Comparison of ENCODE assay signal across 13 cellular contexts in genomic region chr4:148311493-148311892, GRCh38.
DNase-seq lines count a peak whose midpoint lies in the region; ATAC-seq and TF ChIP-seq lines count a peak whose summit lies in the region.
"Had no signal": no experiment of that assay in that cellular context is flagged by ENCODE, and none has a peak within 500 bp of the region (broad histone marks: within the 10 kb centered on the region; RNA-seq: fewer than 3 reads in every experiment).

No MANE protein-coding gene starts in this region.

- H3K27ac ChIP-seq in PC-3 (ENCODE audit: low read length) (no peak overlapping the region), left lung (no peak overlapping the region), skeletal muscle tissue (ENCODE audit: low read depth, low read length) (peak overlapping the region; percentile 4)
- no peak overlapping the region for H3K27ac ChIP-seq in CD8-positive, alpha-beta T cell (ENCODE audit: low read depth, low read length)
- H3K27ac ChIP-seq: Peyer's patch had no signal

- H3K9me3 ChIP-seq in PC-3 (ENCODE audit: low read length) (no peaks in the 10 kb centered on the region), left lung (no peaks in the 10 kb centered on the region), skeletal muscle tissue (ENCODE audit: control insufficient read depth in 3 of 3, low read length in 3 of 3) (no peaks in the 10 kb centered on the region)
- H3K9me3 ChIP-seq in CD8-positive, alpha-beta T cell (ENCODE audit: low read length): no peaks in the 10 kb centered on the region
- H3K9me3 ChIP-seq: Peyer's patch had no signal

- H3K9me2 ChIP-seq in PC-3 (replicated peaks; ENCODE audit: low read length): no peaks in the 10 kb centered on the region

- no peaks in the 10 kb centered on the region for H3K4me1 ChIP-seq in PC-3 (ENCODE audit: insufficient read depth, low read length)
- H3K4me1 ChIP-seq in left lung: no peaks in the 10 kb centered on the region
- H3K4me1 ChIP-seq in skeletal muscle tissue (ENCODE audit: control insufficient read depth in 3 of 3, insufficient read depth in 3 of 3, low read length in 3 of 3): peaks cover 16 to 23% (median 19%) of the 10 kb centered on the region in 3 donors
- H3K4me1 ChIP-seq in CD8-positive, alpha-beta T cell (ENCODE audit: insufficient read depth, low read length): no peaks in the 10 kb centered on the region

- TF ChIP-seq CTCF in PC-3 (conservative IDR thresholded peaks at IDR 0.05; ENCODE audit: low read depth, low read length) (no peak), left lung (IDR thresholded peaks at IDR 0.05) (no peak), WTC11 (IDR thresholded peaks at IDR 0.05) (no peak)
- TF ChIP-seq CTCF in CD8-positive, alpha-beta T cell (IDR thresholded peaks at IDR 0.05): no peak

- H3K36me3 ChIP-seq in PC-3 (ENCODE audit: low read depth, low read length): no peaks in the 10 kb centered on the region
- no peaks in the 10 kb centered on the region for H3K36me3 ChIP-seq in left lung
- H3K36me3 ChIP-seq in skeletal muscle tissue (ENCODE audit: control insufficient read depth in 3 of 3, insufficient read depth in 3 of 3, low read length in 3 of 3): no peaks in the 10 kb centered on the region
- no peaks in the 10 kb centered on the region for H3K36me3 ChIP-seq in CD8-positive, alpha-beta T cell (ENCODE audit: insufficient read depth, low read length)
- H3K36me3 ChIP-seq: Peyer's patch had no signal

- intact Hi-C loops in PC-3 (cut with micrococcal nuclease): no loop called here
- intact Hi-C loops in left lung (cut with DNase I): no loop called here
- intact Hi-C loops in CD8-positive, alpha-beta T cell (cut with DNase I, micrococcal nuclease): loop anchor here in 1 of 2 experiments (5.0 kb wide), 1 partner anchor 36 kb away; no protein-coding TSS in a partner anchor

- H3K9ac ChIP-seq in PC-3 (ENCODE audit: low read length): no peak overlapping the region
- H3K9ac ChIP-seq in skeletal muscle tissue (ENCODE audit: low read depth in 1 of 3, low read length in 3 of 3): no peak overlapping the region

- no peaks in the 10 kb centered on the region for H3K9me3 Mint-ChIP-seq in CD8-positive, alpha-beta T cell
- H3K9me3 Mint-ChIP-seq in WTC11: no peaks in the 10 kb centered on the region

- no peaks in the 10 kb centered on the region for H3K27me3 Mint-ChIP-seq in CD8-positive, alpha-beta T cell (ENCODE audit: low read depth)
- H3K27me3 Mint-ChIP-seq in WTC11 (ENCODE audit: low read depth): no peaks in the 10 kb centered on the region

- H3K4me3 ChIP-seq in PC-3 (ENCODE audit: low read length) (no peak overlapping the region), left lung (no peak overlapping the region), skeletal muscle tissue (ENCODE audit: low read length in 3 of 3) (peak overlapping the region in 1 of 3 donors; percentile 1)
- H3K4me3 ChIP-seq in CD8-positive, alpha-beta T cell (ENCODE audit: low read depth, low read length): no peak overlapping the region
- H3K4me3 ChIP-seq: Peyer's patch had no signal

- no peaks in the 10 kb centered on the region for H3F3A ChIP-seq in PC-3 (ENCODE audit: low read length, unreplicated experiment)

- POLR2A ChIA-PET in PC-3 (lab: Charles Lee; ENCODE audit: unreplicated experiment) (no interaction called here), WTC11 (lab: Charles Lee) (no interaction called here)
- POLR2A ChIA-PET in CD8-positive, alpha-beta T cell (lab: Charles Lee): no interaction called here

- H3K36me3 Mint-ChIP-seq in CD8-positive, alpha-beta T cell: no peaks in the 10 kb centered on the region
- H3K36me3 Mint-ChIP-seq in WTC11: no peaks in the 10 kb centered on the region

- no peaks in the 10 kb centered on the region for H3K79me2 ChIP-seq in PC-3 (ENCODE audit: low read length)

- no peak for ATAC-seq in PC-3
- peak; percentile 23 for ATAC-seq in left lung
- no peak for ATAC-seq in CD8-positive, alpha-beta T cell
- no peak for ATAC-seq in WTC11
- no peak for ATAC-seq in GM18907 (IDR thresholded peaks at IDR 0.05; ENCODE audit: unreplicated experiment)

- no peaks in the 10 kb centered on the region for H3K27me3 ChIP-seq in PC-3 (ENCODE audit: low read length)
- H3K27me3 ChIP-seq in left lung: no peaks in the 10 kb centered on the region
- H3K27me3 ChIP-seq in skeletal muscle tissue (ENCODE audit: control insufficient read depth in 3 of 3, insufficient read depth in 3 of 3, low read length in 3 of 3): no peaks in the 10 kb centered on the region
- H3K27me3 ChIP-seq in CD8-positive, alpha-beta T cell (ENCODE audit: insufficient read depth, low read length): no peaks in the 10 kb centered on the region
- H3K27me3 ChIP-seq: Peyer's patch had no signal

- CTCF ChIA-PET in PC-3 (lab: Charles Lee): no interaction called here
- CTCF ChIA-PET in CD8-positive, alpha-beta T cell (lab: Charles Lee): interaction anchor here (0.6 kb wide), 1 partner anchor 41 kb away, joined by 3 read pairs; no protein-coding TSS in a partner anchor
- CTCF ChIA-PET in WTC11 (lab: Charles Lee): no interaction called here

- peak; percentile 6 for DNase-seq in HK-2 (ENCODE audit: unreplicated experiment)
- DNase-seq in PC-3: peak; percentile 15
- no peak for DNase-seq in left lung
- no peak for DNase-seq in CD8-positive, alpha-beta T cell
- no peak for DNase-seq in WTC11 (ENCODE audit: low spot score)
- DNase-seq: DMS 273 treated with DMSO at 0.1 percent for 48 hours, NCI-H1417 treated with DMSO at 0.1 percent for 48 hours, NCI-H2029, NCI-H510A treated with DMSO at 0.1 percent for 48 hours, Peyer's patch, SHP77 treated with DMSO at 0.1 percent for 48 hours had no signal

- no peak overlapping the region for H3K27ac Mint-ChIP-seq in CD8-positive, alpha-beta T cell
- H3K27ac Mint-ChIP-seq in WTC11: no peak overlapping the region

- no peak overlapping the region for H2AFZ ChIP-seq in PC-3 (ENCODE audit: low read length)

- no peaks in the 10 kb centered on the region for H4K20me1 ChIP-seq in PC-3 (ENCODE audit: low read length)

- peaks cover 31% of the 10 kb centered on the region for H3K4me1 Mint-ChIP-seq in CD8-positive, alpha-beta T cell (ENCODE audit: low read depth)
- peaks cover 6% of the 10 kb centered on the region for H3K4me1 Mint-ChIP-seq in WTC11

- no peak overlapping the region for H3K4me3 Mint-ChIP-seq in CD8-positive, alpha-beta T cell
- H3K4me3 Mint-ChIP-seq in WTC11: no peak overlapping the region

- H3K4me2 ChIP-seq in PC-3 (ENCODE audit: low read length): no peak overlapping the region

- no TSS peak for BruUV-seq in PC-3 (replicated peaks; lab: Mats Ljungman, UMichigan)

TF ChIP-seq in WTC11, 78 proteins besides CTCF, POLR2A, EP300 and RAD21 (continues in another document):
- TF ChIP-seq NFATC4 (CRISPR knock-in tag; IDR thresholded peaks at IDR 0.05) (no peak), NR3C1 (CRISPR knock-in tag; conservative IDR thresholded peaks at IDR 0.05; ENCODE audit: low read depth) (no peak)
- TF ChIP-seq, protein P1, sequence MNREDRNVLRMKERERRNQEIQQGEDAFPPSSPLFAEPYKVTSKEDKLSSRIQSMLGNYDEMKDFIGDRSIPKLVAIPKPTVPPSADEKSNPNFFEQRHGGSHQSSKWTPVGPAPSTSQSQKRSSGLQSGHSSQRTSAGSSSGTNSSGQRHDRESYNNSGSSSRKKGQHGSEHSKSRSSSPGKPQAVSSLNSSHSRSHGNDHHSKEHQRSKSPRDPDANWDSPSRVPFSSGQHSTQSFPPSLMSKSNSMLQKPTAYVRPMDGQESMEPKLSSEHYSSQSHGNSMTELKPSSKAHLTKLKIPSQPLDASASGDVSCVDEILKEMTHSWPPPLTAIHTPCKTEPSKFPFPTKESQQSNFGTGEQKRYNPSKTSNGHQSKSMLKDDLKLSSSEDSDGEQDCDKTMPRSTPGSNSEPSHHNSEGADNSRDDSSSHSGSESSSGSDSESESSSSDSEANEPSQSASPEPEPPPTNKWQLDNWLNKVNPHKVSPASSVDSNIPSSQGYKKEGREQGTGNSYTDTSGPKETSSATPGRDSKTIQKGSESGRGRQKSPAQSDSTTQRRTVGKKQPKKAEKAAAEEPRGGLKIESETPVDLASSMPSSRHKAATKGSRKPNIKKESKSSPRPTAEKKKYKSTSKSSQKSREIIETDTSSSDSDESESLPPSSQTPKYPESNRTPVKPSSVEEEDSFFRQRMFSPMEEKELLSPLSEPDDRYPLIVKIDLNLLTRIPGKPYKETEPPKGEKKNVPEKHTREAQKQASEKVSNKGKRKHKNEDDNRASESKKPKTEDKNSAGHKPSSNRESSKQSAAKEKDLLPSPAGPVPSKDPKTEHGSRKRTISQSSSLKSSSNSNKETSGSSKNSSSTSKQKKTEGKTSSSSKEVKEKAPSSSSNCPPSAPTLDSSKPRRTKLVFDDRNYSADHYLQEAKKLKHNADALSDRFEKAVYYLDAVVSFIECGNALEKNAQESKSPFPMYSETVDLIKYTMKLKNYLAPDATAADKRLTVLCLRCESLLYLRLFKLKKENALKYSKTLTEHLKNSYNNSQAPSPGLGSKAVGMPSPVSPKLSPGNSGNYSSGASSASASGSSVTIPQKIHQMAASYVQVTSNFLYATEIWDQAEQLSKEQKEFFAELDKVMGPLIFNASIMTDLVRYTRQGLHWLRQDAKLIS (CRISPR knock-in tag; IDR thresholded peaks at IDR 0.05; ENCODE audit: borderline replicate concordance): no peak

Comparison
In these comparisons a context has a peak if more than half of its experiments do, and no peak if none do; other contexts are left out.
1. DNase-seq: peak in HK-2 (single experiment) and PC-3 (single experiment); none in left lung (0 of 2), CD8-positive, alpha-beta T cell (0 of 7) and WTC11 (single experiment).